8 cellular contexts compared by ENCODE assay signal in genomic region chr4:108620933-108621905, GRCh38. TPM values are rescaled to one million over a fixed set of nuclear protein-coding genes. Genes with fewer than 3 reads are reported as not detected.
DNase-seq lines count a peak whose midpoint lies in the region; ATAC-seq and TF ChIP-seq lines count a peak whose summit lies in the region.

No MANE protein-coding gene starts in this region.

- no peaks in the 10 kb centered on the region for H3K27me3 ChIP-seq in body of pancreas

- in situ Hi-C loops in KBM-7 (cut with MboI; ENCODE audit: low pct_unique_long_range_greater_than_20kb, low sequenced_read_pairs): no loop called here

- H3K9me3 Mint-ChIP-seq in memory B cell: no peaks in the 10 kb centered on the region

- TF ChIP-seq CTCF in body of pancreas (IDR thresholded peaks at IDR 0.05): no peak

- peaks cover 26% of the 10 kb centered on the region for H3K4me1 Mint-ChIP-seq in memory B cell

- peak overlapping the region; percentile 90 for H3K27ac Mint-ChIP-seq in memory B cell

- peaks cover 32% of the 10 kb centered on the region for H3K4me1 ChIP-seq in body of pancreas

- no peaks in the 10 kb centered on the region for H3K9me3 ChIP-seq in body of pancreas

- H3K36me3 Mint-ChIP-seq in memory B cell: peaks cover 34% of the 10 kb centered on the region

- peak overlapping the region; percentile 95 for H3K4me3 Mint-ChIP-seq in memory B cell

- peak in 2 of 3 donors; percentile 9 to 24 for TF ChIP-seq POLR2A in body of pancreas (IDR thresholded peaks at IDR 0.05)

- intact Hi-C loops in body of pancreas (cut with DNase I): no loop called here

- 3 to 4% methylated on average over 23 of the region's 23 CpGs for WGBS in body of pancreas, 2 donors

- no peaks in the 10 kb centered on the region for H3K27me3 Mint-ChIP-seq in memory B cell

- H3K27ac ChIP-seq in body of pancreas: peak overlapping the region; percentile 53 to 88 (median 86)

- H3K36me3 ChIP-seq in body of pancreas (replicated peaks in 1 of 2; ENCODE audit: insufficient read depth in 1 of 2, low read depth in 2 of 2): peaks cover 13 to 19% of the 10 kb centered on the region in 2 donors

- peak overlapping the region; percentile 56 to 82 for H3K4me3 ChIP-seq in body of pancreas

- ATAC-seq in GM18502 (IDR thresholded peaks at IDR 0.05; ENCODE audit: poor library complexity, unreplicated experiment) (peak; percentile 10), HG03521 (IDR thresholded peaks at IDR 0.05; ENCODE audit: unreplicated experiment) (peak; percentile 9), body of pancreas (no peak), memory B cell (ENCODE audit: low read depth) (no peak)

- DNase-seq in body of pancreas (peak in 1 of 4 donors; percentile 8), memory B cell (ENCODE audit: low spot score in 2 of 2) (peak in 1 of 2 donors; percentile 8), midbrain (lab: John Stamatoyannopoulos, UW) (no peak), KBM-7 (no peak), nucleus accumbens (lab: John Stamatoyannopoulos, UW) (no peak)
- no peak for DNase-seq in central memory CD4-positive, alpha-beta T cell

RNA-seq across cellular contexts. Expression of gene RPL34, which starts 0.8 kb away (rescaled TPM):
- total RNA-seq in body of pancreas: 1,000 to 10,000 TPM in 1 of 2 donors, 100 to 1,000 TPM in 1; 804 to 1,203 TPM

RNA-seq across cellular contexts. Expression of gene OSTC, which starts 29.2 kb away (rescaled TPM):
- 100 to 1,000 TPM in 1 of 2 donors, 10 to 100 TPM in 1; 35.6 to 308 TPM for total RNA-seq in body of pancreas

Comparison
In these comparisons a context has a peak if more than half of its experiments do, and no peak if none do; other contexts are left out.
1. ATAC-seq: peak in GM18502 (single experiment) and HG03521 (single experiment); none in body of pancreas (single experiment) and memory B cell (single experiment).